ENCODE assay signal across 8 cellular contexts in genomic region chr6:169752074-169752623, GRCh38. TPM values are rescaled to one million over a fixed set of nuclear protein-coding genes. Genes with fewer than 3 reads are reported as not detected.
A peak's percentile ranks its signal among the peaks of the same experiment; 100 is the strongest.
DNase-seq lines count a peak whose midpoint lies in the region; ATAC-seq and TF ChIP-seq lines count a peak whose summit lies in the region.

No MANE protein-coding gene starts in this region.

- no peaks in the 10 kb centered on the region for H3K36me3 ChIP-seq in CD4-positive, alpha-beta memory T cell (ENCODE audit: insufficient read depth, low read length)
- H3K36me3 ChIP-seq in testis (ENCODE audit: low read depth, missing control alignments), result no peaks in the 10 kb centered on the region

- H3K27ac Mint-ChIP-seq in CD4-positive, alpha-beta memory T cell, result peak overlapping the region; percentile 93 to 100 (median 96)

- peaks cover 24% of the 10 kb centered on the region for H3K4me1 ChIP-seq in CD4-positive, alpha-beta memory T cell (ENCODE audit: insufficient read depth, low read length)
- H3K4me1 ChIP-seq in testis, result peaks cover 11% of the 10 kb centered on the region

- H3K4me3 ChIP-seq in CD4-positive, alpha-beta memory T cell (ENCODE audit: low read length in 2 of 2), result peak overlapping the region; percentile 60 to 90
- peak overlapping the region; percentile 85 to 94 for H3K4me3 ChIP-seq in testis

- WGBS in testis, 2 donors, result 5 to 7% methylated on average over 15 to 19 of the region's 19 CpGs

- no peak for ATAC-seq in GM19023 (IDR thresholded peaks at IDR 0.05; ENCODE audit: unreplicated experiment)
- no peak for ATAC-seq in HG03342 (IDR thresholded peaks at IDR 0.05; ENCODE audit: unreplicated experiment)

- no peaks in the 10 kb centered on the region for H3K27me3 Mint-ChIP-seq in CD4-positive, alpha-beta memory T cell

- peaks cover 18 to 39% (median 31%) of the 10 kb centered on the region in 4 donors for H3K4me1 Mint-ChIP-seq in CD4-positive, alpha-beta memory T cell

- TF ChIP-seq CTCF in testis (IDR thresholded peaks at IDR 0.05), result no peak

- CTCF ChIA-PET in CD4-positive, alpha-beta memory T cell (lab: Charles Lee; ENCODE audit: partially characterized antibody), result interaction anchor here (1.2 to 1.9 kb wide), 5 partner anchors 30 to 778 kb away, joined by 3 to 5 read pairs (median 4); no protein-coding TSS in a partner anchor

- peaks cover 7 to 19% of the 10 kb centered on the region in 2 donors for H3K36me3 Mint-ChIP-seq in CD4-positive, alpha-beta memory T cell

- H3K27ac ChIP-seq in CD4-positive, alpha-beta memory T cell (ENCODE audit: low read depth, low read length), result peak overlapping the region; percentile 93
- H3K27ac ChIP-seq in angular gyrus (ENCODE audit: low read depth, low read length) (peak overlapping the region; percentile 97), layer of hippocampus (ENCODE audit: low read depth, low read length) (peak overlapping the region; percentile 95), testis (peak overlapping the region; percentile 86 to 88)

- H3K4me3 Mint-ChIP-seq in CD4-positive, alpha-beta memory T cell, result peak overlapping the region; percentile 82 to 100 (median 90)

- POLR2A ChIA-PET in CD4-positive, alpha-beta memory T cell (lab: Charles Lee; ENCODE audit: partially characterized antibody), result interaction anchor here (0.8 to 6.4 kb wide), 16 partner anchors 7 to 832 kb away, joined by 3 to 100 read pairs (median 4); partner anchors contain the start of genes C6orf120, FAM120B, PDCD2 and PHF10

- intact Hi-C loops in CD4-positive, alpha-beta memory T cell (cut with micrococcal nuclease), result no loop called here
- intact Hi-C loops in testis (cut with DNase I; ENCODE audit: low total_unique reads), result no loop called here

- peaks cover 0 to 9% (median 0%) of the 10 kb centered on the region in 8 donors for H3K9me3 Mint-ChIP-seq in CD4-positive, alpha-beta memory T cell

- H3K9me3 ChIP-seq in CD4-positive, alpha-beta memory T cell (ENCODE audit: control insufficient read depth in 1 of 2, low read length in 2 of 2), result no peaks in the 10 kb centered on the region
- no peaks in the 10 kb centered on the region for H3K9me3 ChIP-seq in testis

- no peaks in the 10 kb centered on the region for H3K27me3 ChIP-seq in CD4-positive, alpha-beta memory T cell (ENCODE audit: insufficient read depth, low read length)
- H3K27me3 ChIP-seq in layer of hippocampus (ENCODE audit: control insufficient read depth, insufficient read depth, low read length) (no peaks in the 10 kb centered on the region), testis (no peaks in the 10 kb centered on the region)

- no peak for TF ChIP-seq POLR2A in testis (IDR thresholded peaks at IDR 0.05)

- DNase-seq in CD4-positive, alpha-beta memory T cell, result peak in 1 of 5 donors; percentile 5
- DNase-seq in HT-29 (ENCODE audit: low spot score) (peak; percentile 43), testis (peak; percentile 30), NCI-H2029 (lab: John Stamatoyannopoulos, UW) (no peak)

RNA-seq across cellular contexts. Expression of gene ERMARD, which starts 0.7 kb away (rescaled TPM):
- total RNA-seq in CD4-positive, alpha-beta memory T cell, result 10 to 100 TPM; 33.4 to 41.4 TPM
- polyA plus RNA-seq in CD4-positive, alpha-beta memory T cell, result 10 to 100 TPM; 11.0 to 11.9 TPM
- total RNA-seq in HT-29 (2014; rRNA removed; shearing (Covaris generic)), result 7.1 and 10.9 TPM in 2 replicates
- 10 to 100 TPM; 48.3 to 56.6 TPM for total RNA-seq in testis
- polyA plus RNA-seq in testis (ENCODE audit: insufficient read depth, low read depth, low replicate concordance), result 77.6 TPM

RNA-seq across cellular contexts. Expression of gene DYNLT2, which starts 0.8 kb away (rescaled TPM):
- 1 to 10 TPM; 4.6 to 6.9 TPM for total RNA-seq in CD4-positive, alpha-beta memory T cell
- polyA plus RNA-seq in CD4-positive, alpha-beta memory T cell, result 1 to 10 TPM in 1 of 2 donors, under 1 TPM in 1; 0.56 to 1.5 TPM
- total RNA-seq in HT-29 (2014; rRNA removed; shearing (Covaris generic)), result 1.7 and 3.2 TPM in 2 replicates
- 10 to 100 TPM; 15.4 to 20.4 TPM for total RNA-seq in testis
- polyA plus RNA-seq in testis (ENCODE audit: insufficient read depth, low read depth, low replicate concordance), result 59.4 TPM

RNA-seq across cellular contexts. Expression of gene PHF10, which starts 27.8 kb away (rescaled TPM):
- total RNA-seq in CD4-positive, alpha-beta memory T cell, result 100 to 1,000 TPM; 106 to 108 TPM
- polyA plus RNA-seq in CD4-positive, alpha-beta memory T cell, result 10 to 100 TPM; 17.5 to 24.0 TPM
- 20.0 and 20.1 TPM in 2 replicates for total RNA-seq in HT-29 (2014; rRNA removed; shearing (Covaris generic))
- 10 to 100 TPM; 46.1 to 64.0 TPM for total RNA-seq in testis
- polyA plus RNA-seq in testis (ENCODE audit: insufficient read depth, low read depth, low replicate concordance), result 69.5 TPM

RNA-seq across cellular contexts. Expression of gene C6orf120, which starts 50.2 kb away (rescaled TPM):
- total RNA-seq in CD4-positive, alpha-beta memory T cell, result 10 to 100 TPM; 32.9 to 35.9 TPM
- polyA plus RNA-seq in CD4-positive, alpha-beta memory T cell, result 10 to 100 TPM in 1 of 2 donors, 1 to 10 TPM in 1; 8.3 to 11.0 TPM
- 39.1 and 41.3 TPM in 2 replicates for total RNA-seq in HT-29 (2014; rRNA removed; shearing (Covaris generic))
- 10 to 100 TPM; 24.0 to 29.9 TPM for total RNA-seq in testis
- 16.9 TPM for polyA plus RNA-seq in testis (ENCODE audit: insufficient read depth, low read depth, low replicate concordance)

RNA-seq across cellular contexts. Expression of gene WDR27, which starts 50.3 kb away (rescaled TPM):
- total RNA-seq in CD4-positive, alpha-beta memory T cell, result 10 to 100 TPM; 73.0 to 82.8 TPM
- 1 to 10 TPM; 5.9 to 6.7 TPM for polyA plus RNA-seq in CD4-positive, alpha-beta memory T cell
- total RNA-seq in HT-29 (2014; rRNA removed; shearing (Covaris generic)), result 38.3 and 44.7 TPM in 2 replicates
- total RNA-seq in testis, result 100 to 1,000 TPM in 1 of 2 donors, 10 to 100 TPM in 1; 84.0 to 101 TPM
- 32.8 TPM for polyA plus RNA-seq in testis (ENCODE audit: insufficient read depth, low read depth, low replicate concordance)
